8 cellular contexts compared by ENCODE assay signal in the genomic region with DNA sequence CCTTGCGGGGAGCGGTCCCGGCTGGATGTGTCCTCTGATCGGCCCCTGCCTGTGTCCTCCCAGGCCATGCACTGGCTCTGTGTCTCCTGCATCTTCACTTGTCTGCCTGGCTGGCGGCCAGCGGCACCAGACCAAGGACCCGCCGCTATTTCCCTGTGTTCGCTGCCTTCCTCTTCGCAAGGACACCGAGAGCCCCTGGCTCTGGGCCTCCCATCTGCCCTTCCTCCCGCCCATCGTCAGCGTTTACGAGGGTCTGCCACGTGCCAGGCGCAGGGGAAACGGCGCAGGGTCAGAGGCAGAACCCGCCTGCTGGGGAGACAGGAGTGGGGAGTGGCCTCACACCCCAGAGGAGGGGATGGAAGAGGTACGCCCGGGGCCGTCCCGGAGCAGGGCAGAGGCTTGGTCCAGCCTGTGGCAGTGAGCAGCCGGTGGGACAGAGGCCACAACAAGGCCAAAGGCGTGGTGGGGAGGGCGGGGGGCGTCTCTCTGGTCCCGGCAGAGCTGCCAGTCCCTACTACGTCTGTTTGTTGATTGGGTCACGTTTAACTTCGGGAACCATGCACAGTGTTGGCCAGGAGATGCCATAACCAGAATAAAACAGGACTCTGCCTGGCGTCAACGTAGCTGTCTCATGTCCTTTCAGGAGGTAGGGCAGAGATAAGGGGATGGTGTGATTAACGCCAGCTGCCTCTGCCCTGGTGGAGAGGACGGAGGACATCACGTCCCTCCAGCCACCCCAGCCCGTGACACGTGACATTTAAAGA.
A peak's percentile ranks its signal among the peaks of the same experiment; 100 is the strongest.
DNase-seq lines count a peak whose midpoint lies in the region; ATAC-seq, FAIRE-seq and TF ChIP-seq lines count a peak whose summit lies in the region.
"Not testable (repeated sequence)": the region's sequence is repeated elsewhere in the genome, so short reads cannot be mapped to it uniquely, and the experiment has no call there.

No MANE protein-coding gene starts in this region.

- H3K79me2 ChIP-seq in K562 (ENCODE audit: control insufficient read depth, insufficient read depth, low read length); neural cell (replicated peaks; ENCODE audit: insufficient read depth, low read length): not testable (repeated sequence)

- H3K4me2 ChIP-seq in K562 (ENCODE audit: insufficient read depth, low read length); neural cell (ENCODE audit: low read length): not testable (repeated sequence)

- DNase-seq in BE2C (peak; percentile 57), SK-MEL-5 (ENCODE audit: low read depth, low spot score) (peak; percentile 22), glomerular endothelial cell (ENCODE audit: extremely low read depth, low read depth, low spot score) (peak; percentile 2), left ventricle myocardium inferior (peak; percentile 69), testis (peak; percentile 61)
- DNase-seq in K562 (ENCODE audit: extremely low read depth in 1 of 4, low spot score in 3 of 4); left lobe of liver (ENCODE audit: low spot score): not testable (repeated sequence)

- not testable (repeated sequence) for TF ChIP-seq CTCF in BE2C (IDR thresholded peaks at IDR 0.05; ENCODE audit: low read depth, low read length); K562 (IDR thresholded peaks at IDR 0.05 in 2 of 3, conservative IDR thresholded peaks at IDR 0.05 in 1 of 3; ENCODE audit: insufficient read depth in 2 of 3, low read depth in 1 of 3, low read length in 3 of 3); left ventricle myocardium inferior (IDR thresholded peaks at IDR 0.05; ENCODE audit: borderline replicate concordance); neural cell (IDR thresholded peaks at IDR 0.05; ENCODE audit: poor library complexity, severe bottlenecking); testis (IDR thresholded peaks at IDR 0.05)

- H2AFZ ChIP-seq in K562 (ENCODE audit: low read depth, low read length); neural cell (ENCODE audit: low read depth, low read length): not testable (repeated sequence)

- peak; percentile 65 for FAIRE-seq in K562 (lab: Jason Lieb, UNC)

- H3K4me3 ChIP-seq in BE2C (ENCODE audit: low read depth, low read length); K562; left ventricle myocardium inferior; testis: not testable (repeated sequence)
- peak overlapping the region; percentile 30 for H3K4me3 ChIP-seq in neural cell (ENCODE audit: low read length)

- H3K9me3 ChIP-seq in BE2C; K562 (replicated peaks; ENCODE audit: control insufficient read depth, insufficient read depth, low read depth, low read length); neural cell (ENCODE audit: low read length); testis: not testable (repeated sequence)
- peaks cover 11% of the 10 kb centered on the region for H3K9me3 ChIP-seq in left ventricle myocardium inferior (replicated peaks)

- H3K9me1 ChIP-seq in K562 (ENCODE audit: control insufficient read depth, insufficient read depth, low read length), result not testable (repeated sequence)

- WGBS in K562 (ENCODE audit: insufficient coverage, low coverage, missing lambda C conversion rate), result 8% methylated on average over 24 of the region's 39 CpGs
- WGBS in testis, 2 donors, result 29 to 40% methylated on average over 13 to 33 of the region's 39 CpGs

- not testable (repeated sequence) for H3F3A ChIP-seq in neural cell (ENCODE audit: insufficient read depth, low read length, poor library complexity, severe bottlenecking)

- not testable (repeated sequence) for H3K9ac ChIP-seq in K562 (ENCODE audit: insufficient read depth in 1 of 2, low read depth in 2 of 2, low read length in 2 of 2)
- H3K9ac ChIP-seq in neural cell (ENCODE audit: low read length), result peak overlapping the region; percentile 44

- TF ChIP-seq RAD21 in K562 (CRISPR knock-in tag; conservative IDR thresholded peaks at IDR 0.05 in 1 of 2, IDR thresholded peaks at IDR 0.05 in 1 of 2); neural cell (conservative IDR thresholded peaks at IDR 0.05): not testable (repeated sequence)

- POLR2A ChIA-PET in K562 (lab: Yijun Ruan, JAX), result not testable (repeated sequence)

- not testable (repeated sequence) for BruUV-seq in K562 (replicated peaks; lab: Mats Ljungman, UMichigan)

- H3K27me3 ChIP-seq in BE2C; left ventricle myocardium inferior (ENCODE audit: low read depth); neural cell (ENCODE audit: insufficient read depth, low read depth, low read length); testis: not testable (repeated sequence)
- peaks cover 2 to 25% of the 10 kb centered on the region in 2 experiments; a peak in 2 of 5 replicates for H3K27me3 ChIP-seq in K562 (ENCODE audit: control insufficient read depth in 2 of 2, insufficient read depth in 2 of 2, low read length in 2 of 2)

- not testable (repeated sequence) for H4K20me1 ChIP-seq in K562 (replicated peaks; ENCODE audit: control insufficient read depth, insufficient read depth, low read length); neural cell (ENCODE audit: insufficient read depth)

- not testable (repeated sequence) for H3K4me1 ChIP-seq in BE2C, left ventricle myocardium inferior, testis
- H3K4me1 ChIP-seq in K562 (replicated peaks in 1 of 2; ENCODE audit: control insufficient read depth in 2 of 2, insufficient read depth in 2 of 2, low read length in 2 of 2), result peaks cover 4 to 43% of the 10 kb centered on the region in 2 experiments

- ATAC-seq in K562, result not testable (repeated sequence)
- ATAC-seq in left lobe of liver, result peak; percentile 61

- H3K36me3 ChIP-seq in BE2C; K562 (ENCODE audit: control insufficient read depth, insufficient read depth, low read length); left ventricle myocardium inferior; neural cell (ENCODE audit: insufficient read depth, low read length); testis (ENCODE audit: low read depth, missing control alignments): not testable (repeated sequence)

- H3K9me2 ChIP-seq in neural cell (ENCODE audit: insufficient read depth, low read length), result not testable (repeated sequence)

- CTCF ChIA-PET in K562 (lab: Yijun Ruan, JAX; ENCODE audit: low intra/inter-chr PET ratio), result not testable (repeated sequence)

- in situ Hi-C loops in SK-MEL-5 (cut with HindIII; ENCODE audit: low pct_unique_long_range_greater_than_20kb, low sequenced_read_pairs); K562 (cut with MboI): not testable (repeated sequence)

- TF ChIP-seq EP300 in K562 (IDR thresholded peaks at IDR 0.05; ENCODE audit: low read length), result not testable (repeated sequence)
- TF ChIP-seq EP300 in neural cell (conservative IDR thresholded peaks at IDR 0.05; ENCODE audit: poor library complexity, severe bottlenecking), result peak; percentile 56

- intact Hi-C loops in K562 (cut with micrococcal nuclease); left ventricle myocardium inferior (cut with micrococcal nuclease); testis (cut with DNase I; ENCODE audit: low total_unique reads): not testable (repeated sequence)

- not testable (repeated sequence) for TF ChIP-seq POLR2A in K562 (conservative IDR thresholded peaks at IDR 0.05); testis (IDR thresholded peaks at IDR 0.05)

- H3K27ac ChIP-seq in K562 (ENCODE audit: extremely low read depth, low read depth, low read length), result not testable (repeated sequence)
- peak overlapping the region; percentile 86 for H3K27ac ChIP-seq in left ventricle myocardium inferior (replicated peaks)
- peak overlapping the region; percentile 67 for H3K27ac ChIP-seq in neural cell (ENCODE audit: low read length)
- peak overlapping the region; percentile 62 to 80 for H3K27ac ChIP-seq in testis

TF ChIP-seq in K562, 482 proteins besides CTCF, POLR2A, EP300 and RAD21 (continues in another document):
- TF ChIP-seq L3MBTL2 (IDR thresholded peaks at IDR 0.05), result peak; percentile 42; the same call in 1 of the 2 replicates
